ENCODE assay signal across 10 cellular contexts in the genomic region with DNA sequence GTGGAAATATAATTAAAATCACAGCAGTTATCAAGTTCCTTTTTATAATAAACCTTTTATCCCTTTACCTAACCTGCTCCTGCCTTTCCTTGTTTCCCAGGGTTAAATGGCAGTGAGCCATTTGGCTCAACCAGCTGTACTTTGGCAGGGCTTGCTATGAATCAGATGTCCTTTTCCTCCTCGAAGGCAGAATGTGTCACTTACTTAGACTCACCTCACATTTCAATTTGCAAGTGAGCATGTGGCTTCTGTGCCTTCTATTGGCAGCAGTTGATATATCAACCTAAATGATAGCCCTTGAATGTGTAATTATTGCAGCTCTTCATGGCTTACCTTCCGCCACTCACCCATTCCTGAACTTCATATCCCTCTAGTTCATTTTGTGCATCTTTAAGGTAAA.
DNase-seq lines count a peak whose midpoint lies in the region; ATAC-seq and TF ChIP-seq lines count a peak whose summit lies in the region.
"Had no signal": no experiment of that assay in that cellular context is flagged by ENCODE, and none has a peak within 500 bp of the region (broad histone marks: within the 10 kb centered on the region; RNA-seq: fewer than 3 reads in every experiment).

No MANE protein-coding gene starts in this region.

- H3K4me1 Mint-ChIP-seq in nephron progenitor cell (peaks cover 7% of the 10 kb centered on the region), endothelial cell (ENCODE audit: unreplicated experiment) (no peaks in the 10 kb centered on the region)
- H3K4me1 Mint-ChIP-seq: activated CD4-positive, alpha-beta memory T cell treated with anti-CD3 and anti-CD28 coated beads, Interleukin-2, amount 10 ng/mL, durations not matched to agents 7 days and 5 days had no signal

- in situ Hi-C loops in brain microvascular endothelial cell (cut with HindIII; ENCODE audit: low pct_ligation_motif_present, low sequenced_read_pairs), result no loop called here

- intact Hi-C loops in right cardiac atrium (cut with DNase I), result no loop called here
- intact Hi-C loops in thyroid gland (cut with DNase I), result no loop called here

- no peak for TF ChIP-seq POLR2A in thyroid gland (IDR thresholded peaks at IDR 0.05)

- TF ChIP-seq CTCF in brain microvascular endothelial cell (IDR thresholded peaks at IDR 0.05; ENCODE audit: low read depth, low read length, missing control alignments), result no peak
- peak in 3 of 6 experiments; percentile 15 to 45 (median 30) for TF ChIP-seq CTCF in thyroid gland (IDR thresholded peaks at IDR 0.05)
- no peak for TF ChIP-seq CTCF in nephron progenitor cell (IDR thresholded peaks at IDR 0.05)
- no peak for TF ChIP-seq CTCF in endothelial cell (IDR thresholded peaks at IDR 0.05; ENCODE audit: unreplicated experiment)

- H3K9me3 ChIP-seq in right cardiac atrium (ENCODE audit: control insufficient read depth, low read length), result no peaks in the 10 kb centered on the region
- H3K9me3 ChIP-seq in thyroid gland, result no peaks in the 10 kb centered on the region

- H3K27me3 Mint-ChIP-seq in nephron progenitor cell (ENCODE audit: low read depth, poor library complexity) (no peaks in the 10 kb centered on the region), endothelial cell (ENCODE audit: unreplicated experiment) (peaks cover 5% of the 10 kb centered on the region)
- H3K27me3 Mint-ChIP-seq: activated CD4-positive, alpha-beta memory T cell treated with anti-CD3 and anti-CD28 coated beads, Interleukin-2, amount 10 ng/mL, durations not matched to agents 7 days and 5 days had no signal

- H3K4me3 Mint-ChIP-seq in nephron progenitor cell, result no peak overlapping the region
- no peak overlapping the region for H3K4me3 Mint-ChIP-seq in endothelial cell (ENCODE audit: unreplicated experiment)
- H3K4me3 Mint-ChIP-seq: activated CD4-positive, alpha-beta memory T cell treated with anti-CD3 and anti-CD28 coated beads, Interleukin-2, amount 10 ng/mL, durations not matched to agents 7 days and 5 days had no signal

- H3K27ac ChIP-seq in brain microvascular endothelial cell (no peak overlapping the region), right cardiac atrium (ENCODE audit: low read length) (no peak overlapping the region), thyroid gland (peak overlapping the region in 2 of 3 donors; percentile 19 to 55)

- H3K27me3 ChIP-seq in brain microvascular endothelial cell (replicated peaks) (no peaks in the 10 kb centered on the region), right cardiac atrium (ENCODE audit: control insufficient read depth, insufficient read depth) (no peaks in the 10 kb centered on the region), thyroid gland (no peaks in the 10 kb centered on the region)

- H3K36me3 Mint-ChIP-seq in nephron progenitor cell (ENCODE audit: low read depth) (no peaks in the 10 kb centered on the region), endothelial cell (ENCODE audit: low read depth, unreplicated experiment) (no peaks in the 10 kb centered on the region)

- H3K27ac Mint-ChIP-seq in nephron progenitor cell (no peak overlapping the region), endothelial cell (ENCODE audit: unreplicated experiment) (no peak overlapping the region)
- H3K27ac Mint-ChIP-seq: activated CD4-positive, alpha-beta memory T cell treated with anti-CD3 and anti-CD28 coated beads, Interleukin-2, amount 10 ng/mL, durations not matched to agents 7 days and 5 days had no signal

- H3K4me1 ChIP-seq in right cardiac atrium (ENCODE audit: control insufficient read depth, insufficient read depth, low read length) (peaks cover 4% of the 10 kb centered on the region), thyroid gland (peaks cover 8 to 16% of the 10 kb centered on the region in 2 donors)

- peak; percentile 80 to 90 for ATAC-seq in right cardiac atrium

- H3K4me3 ChIP-seq in brain microvascular endothelial cell (ENCODE audit: low read depth, low read length) (no peak overlapping the region), right cardiac atrium (ENCODE audit: low read length) (no peak overlapping the region), thyroid gland (replicated peaks in 1 of 3) (no peak overlapping the region)

- H3K9me3 Mint-ChIP-seq in nephron progenitor cell (peaks cover 6% of the 10 kb centered on the region), endothelial cell (ENCODE audit: unreplicated experiment) (no peaks in the 10 kb centered on the region)
- H3K9me3 Mint-ChIP-seq: activated CD4-positive, alpha-beta memory T cell treated with anti-CD3 and anti-CD28 coated beads, Interleukin-2, amount 10 ng/mL, durations not matched to agents 7 days and 5 days had no signal

- DNase-seq in LHCN-M2 (ENCODE audit: low read depth) (peak; percentile 83), brain microvascular endothelial cell (peak; percentile 53), right cardiac atrium (peak; percentile 56 to 81 (median 64)), thyroid gland (peak; percentile 86 to 92), nephron progenitor cell (no peak), D341Med (ENCODE audit: low spot score) (no peak), NCI-H748 treated with DMSO at 0.1 percent for 48 hours (lab: John Stamatoyannopoulos, UW) (no peak), endothelial cell (ENCODE audit: low spot score) (no peak)
- DNase-seq: activated CD4-positive, alpha-beta memory T cell treated with anti-CD3 and anti-CD28 coated beads, Interleukin-2, amount 10 ng/mL, durations not matched to agents 7 days and 5 days; cerebellar nuclear complex had no signal

- 38% methylated on average over 2 of the region's 2 CpGs for WGBS in right cardiac atrium
- 41 to 44% methylated on average over 2 of the region's 2 CpGs for WGBS in thyroid gland, 2 donors

- H3K36me3 ChIP-seq in brain microvascular endothelial cell (replicated peaks), result no peaks in the 10 kb centered on the region
- H3K36me3 ChIP-seq in thyroid gland, result no peaks in the 10 kb centered on the region

Comparison
In these comparisons a context has a peak if more than half of its experiments do, and no peak if none do; other contexts are left out.
1. DNase-seq: peak in LHCN-M2 (single experiment), brain microvascular endothelial cell (single experiment), right cardiac atrium (3 of 3) and thyroid gland (2 of 2); none in nephron progenitor cell (single experiment), D341Med (single experiment), NCI-H748 treated with DMSO at 0.1 percent for 48 hours (single experiment) and endothelial cell (single experiment).
2. H3K27ac ChIP-seq: peak in thyroid gland (2 of 3); none in brain microvascular endothelial cell (single experiment) and right cardiac atrium (single experiment).